ENCODE assay signal across 24 cellular contexts in genomic region chr7:144709066-144709465, GRCh38.
"Had no signal": no experiment of that assay in that cellular context is flagged by ENCODE, and none has a peak within 500 bp of the region (broad histone marks: within the 10 kb centered on the region; RNA-seq: fewer than 3 reads in every experiment).

No MANE protein-coding gene starts in this region.

- H3K27me3 ChIP-seq: SJSA1 had no signal

- FAIRE-seq: HepG2 had no signal

- H3K4me1 ChIP-seq: SJSA1 had no signal

- H3K36me3 ChIP-seq: SJSA1 had no signal

- H3K27ac ChIP-seq: SJSA1, SK-N-MC had no signal

- H3K4me3 ChIP-seq: SJSA1, SK-N-MC had no signal

- DNase-seq: IMR-90, Karpas-422, KG1, MM.1S, NCI-H1092 treated with DMSO at 0.1 percent for 48 hours, NCI-H1436, NCI-H187, NCI-H2029, NCI-H2081 treated with DMSO at 0.1 percent for 48 hours, NCI-H2171, NCI-H226, NCI-H446, NCI-H510A, NCI-H524 treated with DMSO at 0.1 percent for 48 hours, NCI-H69, NCI-H774, PC-3, Right ventricle myocardium superior, RPMI8226, SIG-M5 had no signal

- ATAC-seq: HepG2, Panc1, PC-3 had no signal
